In genomic region chr20:10509411-10509810, GRCh38 we compare ENCODE assay signal across 1 cellular context.
TF ChIP-seq lines count a peak whose summit lies in the region.

No MANE protein-coding gene starts in this region.

TF ChIP-seq in IMR-90, 13 proteins besides CTCF, POLR2A, EP300 and RAD21 (continued from another document):
- TF ChIP-seq, protein P1, sequence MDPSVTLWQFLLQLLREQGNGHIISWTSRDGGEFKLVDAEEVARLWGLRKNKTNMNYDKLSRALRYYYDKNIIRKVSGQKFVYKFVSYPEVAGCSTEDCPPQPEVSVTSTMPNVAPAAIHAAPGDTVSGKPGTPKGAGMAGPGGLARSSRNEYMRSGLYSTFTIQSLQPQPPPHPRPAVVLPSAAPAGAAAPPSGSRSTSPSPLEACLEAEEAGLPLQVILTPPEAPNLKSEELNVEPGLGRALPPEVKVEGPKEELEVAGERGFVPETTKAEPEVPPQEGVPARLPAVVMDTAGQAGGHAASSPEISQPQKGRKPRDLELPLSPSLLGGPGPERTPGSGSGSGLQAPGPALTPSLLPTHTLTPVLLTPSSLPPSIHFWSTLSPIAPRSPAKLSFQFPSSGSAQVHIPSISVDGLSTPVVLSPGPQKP (IDR thresholded peaks at IDR 0.05; ENCODE audit: borderline replicate concordance, low read depth, low read length) = no peak
- TF ChIP-seq NFE2L2 (IDR thresholded peaks at IDR 0.05; ENCODE audit: low read depth, low read length) (no peak), BHLHE40 (IDR thresholded peaks at IDR 0.05; ENCODE audit: low read depth, low read length) (no peak), MAFK (IDR thresholded peaks at IDR 0.05; ENCODE audit: low read depth, low read length) (no peak)
